ENCODE assay signal across 8 cellular contexts in genomic region chr15:40441736-40442531, GRCh38. TPM values are rescaled to one million over a fixed set of nuclear protein-coding genes. Genes with fewer than 3 reads are reported as not detected.
DNase-seq lines count a peak whose midpoint lies in the region; ATAC-seq and TF ChIP-seq lines count a peak whose summit lies in the region.

No MANE protein-coding gene starts in this region.

- TF ChIP-seq CTCF in AG10803 (conservative IDR thresholded peaks at IDR 0.05; ENCODE audit: low read length) (no peak), WTC11 (IDR thresholded peaks at IDR 0.05) (no peak), esophagus muscularis mucosa (IDR thresholded peaks at IDR 0.05) (peak; percentile 29 to 36 (median 32)), ovary (IDR thresholded peaks at IDR 0.05) (no peak)

- H3K4me1 Mint-ChIP-seq in WTC11 = peaks cover 66% of the 10 kb centered on the region

- DNase-seq in AG10803 (ENCODE audit: low read depth) (no peak), WTC11 (ENCODE audit: low spot score) (peak; percentile 38), esophagus muscularis mucosa (ENCODE audit: extremely low spot score) (no peak), ovary (peak; percentile 35 to 65 (median 59)), AML-193 (lab: John Stamatoyannopoulos, UW) (no peak), A172 (ENCODE audit: low spot score) (no peak)

- H3K36me3 ChIP-seq in esophagus muscularis mucosa (no peaks in the 10 kb centered on the region), ovary (no peaks in the 10 kb centered on the region)

- peaks cover 0 to 21% (median 7%) of the 10 kb centered on the region in 4 donors for H3K27me3 ChIP-seq in esophagus muscularis mucosa
- H3K27me3 ChIP-seq in ovary = no peaks in the 10 kb centered on the region

- intact Hi-C loops in esophagus muscularis mucosa (cut with DNase I) (loop anchor here (10.0 kb wide), 1 partner anchor 153 kb away; the partner anchor contains the start of gene KNL1), ovary (cut with DNase I) (loop anchor here in 2 of 4 donors (5.0 to 10.0 kb wide), 2 partner anchors 65 to 123 kb away; partner anchors contain the start of genes CCDC32 (in 1 of the 2) and RPUSD2 (in 1 of the 2))

- TF ChIP-seq EP300 in esophagus muscularis mucosa (IDR thresholded peaks at IDR 0.05) = no peak
- TF ChIP-seq EP300 in ovary (IDR thresholded peaks at IDR 0.05) = no peak

- H3K4me3 ChIP-seq in AG10803 (ENCODE audit: low read length) (peak overlapping the region; percentile 68), esophagus muscularis mucosa (peak overlapping the region; percentile 96 to 100 (median 96)), ovary (peak overlapping the region; percentile 83)

- H3K27ac ChIP-seq in esophagus muscularis mucosa (replicated peaks in 1 of 4) (peak overlapping the region; percentile 45 to 86 (median 76)), ovary (peak overlapping the region; percentile 4 to 47)

- peak overlapping the region; percentile 80 for H3K4me3 Mint-ChIP-seq in WTC11

- no peaks in the 10 kb centered on the region for H3K9me3 Mint-ChIP-seq in WTC11

- POLR2A ChIA-PET in WTC11 (lab: Charles Lee) = interaction anchor here (1.8 to 3.2 kb wide), 2 partner anchors 10 to 119 kb away, joined by 4 to 32 read pairs; no protein-coding TSS in a partner anchor

- 0 out of 2 replicates have a peak, but pooled peaks cover 3% of the 10 kb centered on the region for H3K36me3 Mint-ChIP-seq in WTC11

- WGBS in esophagus muscularis mucosa = 2% methylated on average over 8 of the region's 88 CpGs
- 1 to 2% (median 2%) methylated on average over 65 to 88 of the region's 88 CpGs for WGBS in ovary, 3 donors

- TF ChIP-seq POLR2A in esophagus muscularis mucosa (IDR thresholded peaks at IDR 0.05; ENCODE audit: low read depth) (no peak), ovary (IDR thresholded peaks at IDR 0.05) (no peak)

- H3K4me1 ChIP-seq in esophagus muscularis mucosa = peaks cover 57 to 68% (median 61%) of the 10 kb centered on the region in 4 donors
- H3K4me1 ChIP-seq in ovary (ENCODE audit: insufficient read depth) = peaks cover 21% of the 10 kb centered on the region

- no peak overlapping the region for H3K27ac Mint-ChIP-seq in WTC11

- ATAC-seq in GM21529 (IDR thresholded peaks at IDR 0.05; ENCODE audit: unreplicated experiment) = peak; percentile 5
- ATAC-seq in WTC11 = no peak
- no peak for ATAC-seq in HG03097 (IDR thresholded peaks at IDR 0.05; ENCODE audit: low FRiP score, unreplicated experiment)

- CTCF ChIA-PET in WTC11 (lab: Charles Lee) = interaction anchor here (0.9 to 1.8 kb wide), 11 partner anchors 8 to 452 kb away, joined by 3 to 5 read pairs (median 3); partner anchors contain the start of genes INAFM2 and VPS18

- no peaks in the 10 kb centered on the region for H3K27me3 Mint-ChIP-seq in WTC11 (ENCODE audit: low read depth)

- H3K9me3 ChIP-seq in esophagus muscularis mucosa = no peaks in the 10 kb centered on the region
- H3K9me3 ChIP-seq in ovary = no peaks in the 10 kb centered on the region

TF ChIP-seq in WTC11, 78 proteins besides CTCF, POLR2A, EP300 and RAD21 (continues in another document):
- TF ChIP-seq CREM (CRISPR knock-in tag; IDR thresholded peaks at IDR 0.05) = no peak
- TF ChIP-seq FOXK1 (CRISPR knock-in tag; IDR thresholded peaks at IDR 0.05) = no peak
- no peak for TF ChIP-seq AFF4 (CRISPR knock-in tag; IDR thresholded peaks at IDR 0.05; ENCODE audit: borderline replicate concordance)
- no peak for TF ChIP-seq ELF4 (CRISPR knock-in tag; IDR thresholded peaks at IDR 0.05; ENCODE audit: low read depth)
- TF ChIP-seq TCF7 (CRISPR knock-in tag; IDR thresholded peaks at IDR 0.05; ENCODE audit: low read depth) = no peak
- no peak for TF ChIP-seq NR1H2 (CRISPR knock-in tag; IDR thresholded peaks at IDR 0.05)
- TF ChIP-seq AR (CRISPR knock-in tag; IDR thresholded peaks at IDR 0.05) = no peak
- no peak for TF ChIP-seq ATF2 (CRISPR knock-in tag; IDR thresholded peaks at IDR 0.05; ENCODE audit: borderline replicate concordance, low read depth)

RNA-seq across cellular contexts. Expression of gene BAHD1, which starts 1.2 kb away (rescaled TPM):
- total RNA-seq in WTC11 (2021) = 40.7 to 49.1 TPM (median 41.5 TPM) in 3 replicates
- 10 to 100 TPM; 11.6 to 29.6 (median 22.3) TPM for total RNA-seq in esophagus muscularis mucosa
- total RNA-seq in ovary = 10 to 100 TPM; 16.0 to 67.3 (median 45.7) TPM
- polyA plus RNA-seq in ovary = 10 to 100 TPM; 14.8 to 21.2 TPM
- 11.2 and 14.0 TPM in 2 replicates for total RNA-seq in A172 (2014; rRNA removed; shearing (Covaris generic))

RNA-seq across cellular contexts. Expression of gene CHST14, which starts 28.9 kb away (rescaled TPM):
- total RNA-seq in WTC11 (2021) = 21.3 to 29.5 TPM (median 26.2 TPM) in 3 replicates
- 10 to 100 TPM in 3 of 4 donors, 1 to 10 TPM in 1; 7.9 to 16.6 (median 12.5) TPM for total RNA-seq in esophagus muscularis mucosa
- total RNA-seq in ovary = 10 to 100 TPM in 6 of 7 donors, 1 to 10 TPM in 1; 8.2 to 28.3 (median 23.8) TPM
- polyA plus RNA-seq in ovary = 10 to 100 TPM; 19.9 to 25.8 TPM
- 39.0 and 49.1 TPM in 2 replicates for total RNA-seq in A172 (2014; rRNA removed; shearing (Covaris generic))

RNA-seq across cellular contexts. Expression of gene IVD, which starts 36.3 kb away (rescaled TPM):
- total RNA-seq in WTC11 (2021) = 82.2 to 96.1 TPM (median 89.3 TPM) in 3 replicates
- 10 to 100 TPM; 38.8 to 50.7 (median 44.7) TPM for total RNA-seq in esophagus muscularis mucosa
- total RNA-seq in ovary = 100 to 1,000 TPM in 1 of 7 donors, 10 to 100 TPM in 6; 51.5 to 105 (median 91.7) TPM
- polyA plus RNA-seq in ovary = 10 to 100 TPM; 53.2 to 98.4 TPM
- 10.8 and 20.7 TPM in 2 replicates for total RNA-seq in A172 (2014; rRNA removed; shearing (Covaris generic))

RNA-seq across cellular contexts. Expression of gene KNSTRN, which starts 59.4 kb away (rescaled TPM):
- 58.7 to 73.4 TPM (median 64.6 TPM) in 3 replicates for total RNA-seq in WTC11 (2021)
- 10 to 100 TPM in 1 of 4 donors, 1 to 10 TPM in 3; 4.6 to 15.6 (median 6.4) TPM for total RNA-seq in esophagus muscularis mucosa
- 1 to 10 TPM; 6.0 to 7.9 (median 6.6) TPM for total RNA-seq in ovary
- polyA plus RNA-seq in ovary = 10 to 100 TPM in 1 of 2 donors, 1 to 10 TPM in 1; 5.8 to 10.7 TPM
- 117 and 130 TPM in 2 replicates for total RNA-seq in A172 (2014; rRNA removed; shearing (Covaris generic))

Comparison
In these comparisons a context has a peak if more than half of its experiments do, and no peak if none do; other contexts are left out.
1. DNase-seq: peak in WTC11 (single experiment) and ovary (5 of 5); none in AG10803 (single experiment), esophagus muscularis mucosa (single experiment), AML-193 (0 of 2) and A172 (single experiment).
2. CTCF ChIP-seq: peak in esophagus muscularis mucosa (3 of 3); none in AG10803 (single experiment), WTC11 (single experiment) and ovary (0 of 3).
3. Peak in every context shown above with its lines, with median percentiles within 50 percentile points of each other: H3K4me3 ChIP-seq.